26 cellular contexts compared by ENCODE assay signal in the genomic region with DNA sequence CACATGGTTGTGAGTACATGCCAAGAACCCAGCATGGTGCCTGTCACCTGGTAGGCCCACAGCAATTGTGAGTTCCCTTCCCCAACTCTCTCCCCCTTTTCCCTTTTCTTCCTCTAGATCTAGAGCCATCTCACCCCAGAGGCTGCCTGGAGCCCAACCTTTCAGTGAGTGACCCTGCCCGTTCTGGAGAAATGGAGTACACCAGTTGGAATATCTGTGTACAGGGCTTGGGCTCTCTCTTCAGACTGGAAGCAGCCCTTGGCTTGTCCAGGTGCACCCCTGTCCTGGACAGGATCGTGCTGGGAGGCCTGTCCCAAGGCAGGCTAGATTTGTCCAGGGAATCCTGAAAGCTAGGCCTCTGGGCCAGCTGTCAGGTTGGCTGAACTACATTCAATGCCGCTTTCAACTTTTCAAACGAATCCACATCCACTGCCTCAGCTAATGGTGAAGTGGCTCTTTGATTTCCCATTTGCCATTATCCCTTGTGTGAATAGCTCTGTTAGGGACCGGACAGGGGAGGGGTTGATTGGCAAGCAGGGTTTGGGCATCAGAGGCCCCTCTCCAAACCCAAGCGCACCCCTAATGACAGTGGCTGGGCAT.
"Had no signal": no experiment of that assay in that cellular context is flagged by ENCODE, and none has a peak within 500 bp of the region (broad histone marks: within the 10 kb centered on the region; RNA-seq: fewer than 3 reads in every experiment).

No MANE protein-coding gene starts in this region.

- ATAC-seq: activated naive CD4-positive, alpha-beta T cell treated with anti-CD3 and anti-CD28 coated beads, Interleukin-2, amount 50 U/mL, for 72 hours; stimulated activated effector memory CD8-positive, alpha-beta T cell treated with anti-CD3 and anti-CD28 coated beads, Interleukin-12 subunit alpha, Interleukin-12 subunit beta, amount 100 ng/mL, for 72 hours had no signal

- FAIRE-seq: astrocyte, bronchial epithelial cell, colon, endometrium had no signal

- H3K36me3 Mint-ChIP-seq: activated naive CD4-positive, alpha-beta T cell treated with anti-CD3 and anti-CD28 coated beads, Interleukin-2, amount 50 U/mL, for 72 hours; naive B cell; stimulated activated effector memory CD8-positive, alpha-beta T cell treated with anti-CD3 and anti-CD28 coated beads, Interleukin-12 subunit alpha, Interleukin-12 subunit beta, amount 100 ng/mL, for 72 hours had no signal

- H3K9me3 Mint-ChIP-seq: activated naive CD4-positive, alpha-beta T cell treated with anti-CD3 and anti-CD28 coated beads, Interleukin-2, amount 50 U/mL, for 72 hours; naive B cell; stimulated activated effector memory CD8-positive, alpha-beta T cell treated with anti-CD3 and anti-CD28 coated beads, Interleukin-12 subunit alpha, Interleukin-12 subunit beta, amount 100 ng/mL, for 72 hours; T-helper 1 cell treated with Interleukin-12 subunit alpha and Interleukin-12 subunit beta and Interleukin-4 antibody, amounts not matched to agents 30 μg/mL and 1 μg/mL, for 36 hours had no signal

- H3K9me3 ChIP-seq: adrenal gland, heart left ventricle, mucosa of descending colon, ovary, right lobe of liver, stomach, thoracic aorta, upper lobe of left lung had no signal

- H3K36me3 ChIP-seq: adrenal gland, heart left ventricle, ovary, right lobe of liver, stomach, upper lobe of left lung had no signal

- H3K4me1 Mint-ChIP-seq: stimulated activated effector memory CD8-positive, alpha-beta T cell treated with anti-CD3 and anti-CD28 coated beads, Interleukin-12 subunit alpha, Interleukin-12 subunit beta, amount 100 ng/mL, for 72 hours had no signal

- H3K4me3 ChIP-seq: adrenal gland, heart left ventricle, mucosa of descending colon, ovary, right lobe of liver, smooth muscle cell, stomach, thoracic aorta, upper lobe of left lung had no signal

- H3K27ac ChIP-seq: adrenal gland, heart left ventricle, right lobe of liver, stomach, thoracic aorta, upper lobe of left lung had no signal

- H3K4me3 Mint-ChIP-seq: naive B cell; stimulated activated effector memory CD8-positive, alpha-beta T cell treated with anti-CD3 and anti-CD28 coated beads, Interleukin-12 subunit alpha, Interleukin-12 subunit beta, amount 100 ng/mL, for 72 hours; T-helper 1 cell treated with Interleukin-12 subunit alpha and Interleukin-12 subunit beta and Interleukin-4 antibody, amounts not matched to agents 30 μg/mL and 1 μg/mL, for 36 hours had no signal

- H3K27me3 ChIP-seq: adrenal gland, heart left ventricle, ovary, right lobe of liver, stomach, upper lobe of left lung had no signal

- H3K4me2 ChIP-seq: smooth muscle cell had no signal

- H3K27ac Mint-ChIP-seq: activated naive CD4-positive, alpha-beta T cell treated with anti-CD3 and anti-CD28 coated beads, Interleukin-2, amount 50 U/mL, for 72 hours; naive B cell; stimulated activated effector memory CD8-positive, alpha-beta T cell treated with anti-CD3 and anti-CD28 coated beads, Interleukin-12 subunit alpha, Interleukin-12 subunit beta, amount 100 ng/mL, for 72 hours; T-helper 1 cell treated with Interleukin-12 subunit alpha and Interleukin-12 subunit beta and Interleukin-4 antibody, amounts not matched to agents 30 μg/mL and 1 μg/mL, for 36 hours had no signal

- DNase-seq: activated CD4-positive, CD25-positive, alpha-beta regulatory T cell treated with anti-CD3 and anti-CD28 coated beads, Interleukin-2, amount 50 U/mL, for 72 hours; activated CD8-positive, alpha-beta memory T cell treated with anti-CD3 and anti-CD28 coated beads for 24 hours; activated CD8-positive, alpha-beta memory T cell treated with anti-CD3 and anti-CD28 coated beads, Interleukin-2, amount 50 U/mL, for 48 hours; activated gamma-delta T cell; activated T-cell treated with anti-CD3 and anti-CD28 coated beads, Interleukin-2, amount 50 U/mL, for 48 hours; adrenal gland; erythroblast; foreskin melanocyte; heart left ventricle; left ventricle myocardium superior; mucosa of descending colon; naive B cell; ovary; stimulated activated CD4-positive, alpha-beta T cell treated with anti-CD3 and anti-CD28 coated beads, Interleukin-4, amount 100 ng/mL, for 1 hour; stomach; upper lobe of left lung had no signal

- H3K4me1 ChIP-seq: adrenal gland had no signal
